8 cellular contexts compared by ENCODE assay signal in the genomic region with DNA sequence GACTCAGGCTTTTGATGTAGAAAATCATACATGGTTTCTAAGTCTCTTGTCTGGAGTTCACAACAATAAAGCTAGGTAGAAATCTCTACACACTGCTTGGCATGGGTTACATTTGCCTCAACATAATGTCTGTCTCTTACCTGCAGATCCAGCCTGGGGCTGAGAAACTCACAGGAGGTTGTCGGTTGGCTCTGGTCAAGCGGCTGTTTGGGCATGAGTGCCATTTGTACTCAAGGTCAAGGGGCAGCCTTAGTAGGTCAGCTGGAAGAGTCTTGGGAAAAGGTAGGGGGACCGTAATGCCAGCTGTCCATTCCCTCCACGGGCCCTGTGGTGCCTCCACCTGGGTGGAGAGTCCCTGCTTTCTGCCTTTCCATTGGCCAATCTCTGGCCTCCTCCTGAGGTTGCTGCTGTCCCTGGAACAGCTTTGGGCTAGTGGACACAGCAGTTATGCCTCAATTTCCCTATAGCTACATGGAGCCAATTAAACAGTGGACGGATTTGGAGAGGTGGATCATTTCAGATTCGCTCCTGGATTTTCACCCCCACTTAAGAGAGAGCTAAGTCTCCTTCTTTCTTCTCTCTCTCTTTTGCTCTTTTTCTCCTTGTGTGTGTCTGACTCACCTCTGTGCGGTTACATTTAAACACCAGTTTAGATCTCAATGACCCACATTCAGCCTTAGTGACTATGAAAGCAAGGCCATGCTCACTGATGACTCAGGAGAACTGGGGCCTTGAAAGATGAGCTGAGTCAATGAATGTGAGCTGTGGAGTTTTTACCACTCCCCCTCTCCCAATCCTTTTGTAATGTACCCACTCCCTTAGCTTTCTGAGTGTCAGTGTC.
DNase-seq lines count a peak whose midpoint lies in the region; ATAC-seq and TF ChIP-seq lines count a peak whose summit lies in the region.

No MANE protein-coding gene starts in this region.

- DNase-seq in Caco-2 (no peak), NCI-H2107 (lab: John Stamatoyannopoulos, UW) (peak; percentile 73), astrocyte of the hippocampus (ENCODE audit: low read depth, low spot score) (peak; percentile 96), memory B cell (ENCODE audit: low spot score in 2 of 2) (no peak), NCI-H82 treated with DMSO at 0.1 percent for 48 hours (lab: John Stamatoyannopoulos, UW; ENCODE audit: unreplicated experiment) (no peak), substantia nigra (lab: John Stamatoyannopoulos, UW) (no peak)

- no peaks in the 10 kb centered on the region for H3K27me3 ChIP-seq in Caco-2 (replicated peaks; ENCODE audit: control insufficient read depth, insufficient read depth, low read length)

- no peak for ATAC-seq in memory B cell (ENCODE audit: low read depth)
- no peak for ATAC-seq in HG02981 (IDR thresholded peaks at IDR 0.05; ENCODE audit: unreplicated experiment)

- H3K4me3 ChIP-seq in Caco-2 (ENCODE audit: low read depth, low read length) (no peak overlapping the region), urinary bladder (ENCODE audit: low read depth, low read length) (no peak overlapping the region)

- H3K27ac Mint-ChIP-seq in Caco-2 (ENCODE audit: unreplicated experiment) = peak overlapping the region; percentile 94
- peak overlapping the region; percentile 33 for H3K27ac Mint-ChIP-seq in memory B cell

- CTCF ChIA-PET in Caco-2 (lab: Charles Lee) = interaction anchor here (0.8 kb wide), 1 partner anchor 19 kb away, joined by 3 read pairs; no protein-coding TSS in a partner anchor

- TF ChIP-seq CTCF in Caco-2 (IDR thresholded peaks at IDR 0.05; ENCODE audit: insufficient read depth in 1 of 2, low read depth in 1 of 2, low read length in 1 of 2, severe bottlenecking in 1 of 2, unreplicated experiment in 1 of 2) = no peak

- no peak overlapping the region for H3K4me3 Mint-ChIP-seq in Caco-2 (ENCODE audit: unreplicated experiment)
- no peak overlapping the region for H3K4me3 Mint-ChIP-seq in memory B cell

- H3K27ac ChIP-seq in urinary bladder (ENCODE audit: low read depth) (peak overlapping the region; percentile 55), substantia nigra (ENCODE audit: low read depth, low read length, poor library complexity, severe bottlenecking) (no peak overlapping the region)

- H3K4me1 Mint-ChIP-seq in Caco-2 (ENCODE audit: low read depth, unreplicated experiment) = peaks cover 39% of the 10 kb centered on the region
- peaks cover 23% of the 10 kb centered on the region for H3K4me1 Mint-ChIP-seq in memory B cell

- no peaks in the 10 kb centered on the region for H3K9me3 ChIP-seq in Caco-2

- H3K4me1 ChIP-seq in Caco-2 = peaks cover 60% of the 10 kb centered on the region
- no peaks in the 10 kb centered on the region for H3K4me1 ChIP-seq in urinary bladder (ENCODE audit: insufficient read depth)

- H3K36me3 ChIP-seq in Caco-2 (ENCODE audit: control insufficient read depth, insufficient read depth, low read length) = no peaks in the 10 kb centered on the region
- no peaks in the 10 kb centered on the region for H3K36me3 ChIP-seq in urinary bladder (ENCODE audit: insufficient read depth)

- 96% methylated on average over 7 of the region's 7 CpGs for WGBS in urinary bladder

- no TSS peak for BruUV-seq in Caco-2 (replicated peaks; lab: Mats Ljungman, UMichigan)

- H3K9me3 Mint-ChIP-seq in Caco-2 (ENCODE audit: unreplicated experiment) (peaks cover 7% of the 10 kb centered on the region), memory B cell (no peaks in the 10 kb centered on the region)

- H3K36me3 Mint-ChIP-seq in Caco-2 (ENCODE audit: insufficient read depth, unreplicated experiment) (peaks cover 6% of the 10 kb centered on the region), memory B cell (no peaks in the 10 kb centered on the region)

- intact Hi-C loops in Caco-2 (cut with micrococcal nuclease; ENCODE audit: unreplicated experiment) = loop anchor here (5.0 kb wide), 2 partner anchors 100 to 155 kb away; no protein-coding TSS in a partner anchor

- H3K27me3 Mint-ChIP-seq in Caco-2 (ENCODE audit: insufficient read depth, unreplicated experiment) = no peaks in the 10 kb centered on the region
- H3K27me3 Mint-ChIP-seq in memory B cell = no peaks in the 10 kb centered on the region

- POLR2A ChIA-PET in Caco-2 (lab: Charles Lee) = interaction anchor here (1.0 kb wide), 2 partner anchors 25 to 132 kb away, joined by 3 to 4 read pairs; a partner anchor contains a TSS

Comparison
In these comparisons a context has a peak if more than half of its experiments do, and no peak if none do; other contexts are left out.
1. DNase-seq: peak in NCI-H2107 (single experiment) and astrocyte of the hippocampus (single experiment); none in Caco-2 (0 of 2), memory B cell (0 of 2), NCI-H82 treated with DMSO at 0.1 percent for 48 hours (single experiment) and substantia nigra (0 of 49).